Comparison of ENCODE assay signal across 34 cellular contexts in genomic region chr13:30861163-30861562, GRCh38. TPM values are rescaled to one million over a fixed set of nuclear protein-coding genes. Genes with fewer than 3 reads are reported as not detected.
"Had no signal": no experiment of that assay in that cellular context is flagged by ENCODE, and none has a peak within 500 bp of the region (broad histone marks: within the 10 kb centered on the region; RNA-seq: fewer than 3 reads in every experiment).

No MANE protein-coding gene starts in this region.

- DNase-seq: activated CD4-positive, alpha-beta memory T cell treated with anti-CD3 and anti-CD28 coated beads for 36 hours; activated CD4-positive, alpha-beta T cell treated with anti-CD3 and anti-CD28 coated beads for 36 hours; activated CD4-positive, alpha-beta T cell treated with anti-CD3 and anti-CD28 coated beads, Interleukin-2, amount 10 ng/mL, durations not matched to agents 24 days and 14 days; activated CD4-positive, CD25-positive, alpha-beta regulatory T cell; activated CD4-positive, CD25-positive, alpha-beta regulatory T cell treated with anti-CD3 and anti-CD28 coated beads, Interleukin-2, amount 50 U/mL, for 72 hours; activated CD8-positive, alpha-beta memory T cell treated with anti-CD3 and anti-CD28 coated beads, Interleukin-2, amount 10 ng/mL, durations not matched to agents 7 days and 5 days; activated CD8-positive, alpha-beta memory T cell treated with anti-CD3 and anti-CD28 coated beads, Interleukin-2, amount 50 U/mL, for 4 hours; activated CD8-positive, alpha-beta T cell treated with anti-CD3 and anti-CD28 coated beads, Interleukin-2, amount 10 ng/mL, durations not matched to agents 7 days and 5 days; activated effector memory CD4-positive, alpha-beta T cell treated with anti-CD3 and anti-CD28 coated beads, Interleukin-2, amount 50 U/mL, for 16 hours; activated naive CD4-positive, alpha-beta T cell treated with anti-CD3 and anti-CD28 coated beads for 36 hours; activated naive CD8-positive, alpha-beta T cell treated with anti-CD3 and anti-CD28 coated beads for 36 hours; activated naive CD8-positive, alpha-beta T cell treated with anti-CD3 and anti-CD28 coated beads, Interleukin-2, amount 50 U/mL, for 24 hours; activated T-cell treated with anti-CD3 and anti-CD28 coated beads, Interleukin-2, amount 50 U/mL, for 1 hour; activated T-cell treated with anti-CD3 and anti-CD28 coated beads, Interleukin-2, amount 50 U/mL, for 48 hours; adrenal gland; amygdala; aorta; body of pancreas; dorsolateral prefrontal cortex; effector memory CD4-positive, alpha-beta T cell; endodermal cell; erythroblast; foreskin keratinocyte; gastrocnemius medialis; glutamatergic neuron; heart left ventricle; T-helper 2 cell had no signal

- ATAC-seq: activated CD4-positive, alpha-beta T cell treated with anti-CD3 and anti-CD28 coated beads for 36 hours; activated CD8-positive, alpha-beta memory T cell treated with anti-CD3 and anti-CD28 coated beads, Interleukin-2, amount 10 ng/mL, durations not matched to agents 7 days and 5 days; activated CD8-positive, alpha-beta T cell treated with anti-CD3 and anti-CD28 coated beads, Interleukin-2, amount 10 ng/mL, durations not matched to agents 7 days and 5 days; activated naive CD8-positive, alpha-beta T cell treated with anti-CD3 and anti-CD28 coated beads, Interleukin-2, amount 50 U/mL, for 24 hours; body of pancreas; foreskin keratinocyte; gastrocnemius medialis; heart left ventricle had no signal

- H3K9me3 ChIP-seq: adrenal gland, body of pancreas, breast epithelium, gastrocnemius medialis had no signal

- H3K36me3 ChIP-seq: adrenal gland, breast epithelium, esophagus muscularis mucosa, gastrocnemius medialis, heart left ventricle had no signal

- H3K27ac ChIP-seq: adrenal gland, body of pancreas, breast epithelium, coronary artery, dorsolateral prefrontal cortex, esophagus muscularis mucosa, foreskin keratinocyte, gastrocnemius medialis, heart left ventricle had no signal

- H3K4me3 ChIP-seq: adrenal gland, body of pancreas, breast epithelium, coronary artery, dorsolateral prefrontal cortex, esophagus muscularis mucosa, gastrocnemius medialis, heart left ventricle had no signal

- H3K27me3 ChIP-seq: adrenal gland, body of pancreas, breast epithelium, dorsolateral prefrontal cortex, esophagus muscularis mucosa, foreskin keratinocyte, gastrocnemius medialis, heart left ventricle had no signal

RNA-seq across cellular contexts. Expression of gene MEDAG, which starts 44.9 kb away (rescaled TPM):
- total RNA-seq: activated CD4-positive, alpha-beta memory T cell treated with anti-CD3 and anti-CD28 coated beads for 36 hours; activated CD4-positive, alpha-beta T cell treated with anti-CD3 and anti-CD28 coated beads for 36 hours; activated CD4-positive, alpha-beta T cell treated with anti-CD3 and anti-CD28 coated beads, Interleukin-2, amount 10 ng/mL, durations not matched to agents 24 days and 14 days; activated CD8-positive, alpha-beta memory T cell treated with anti-CD3 and anti-CD28 coated beads for 36 hours; activated CD8-positive, alpha-beta T cell treated with anti-CD3 and anti-CD28 coated beads, Interleukin-2, amount 10 ng/mL, durations not matched to agents 7 days and 5 days; activated naive CD4-positive, alpha-beta T cell treated with anti-CD3 and anti-CD28 coated beads for 36 hours; activated naive CD8-positive, alpha-beta T cell treated with anti-CD3 and anti-CD28 coated beads for 36 hours; activated T-helper 1 cell treated with anti-CD3 and anti-CD28 coated beads, Interleukin-12 subunit alpha, Interleukin-12 subunit beta, Interleukin-2, Interleukin-4 antibody, amounts not matched to agents 30 ng/mL and 10 ng/mL and 1 ng/mL, durations not matched to agents 14 hours and 24 hours and 36 hours; activated T-helper 2 cell treated with anti-CD3 and anti-CD28 coated beads, Interferon-gamma antibody, Interleukin-2, Interleukin-4, amounts not matched to agents 10 μg/mL and 5 μg/mL and 100 μg/mL, durations not matched to agents 14 hours and 24 hours and 36 hours; foreskin keratinocyte; T-helper 1 cell treated with Interleukin-12 subunit alpha and Interleukin-12 subunit beta and Interleukin-4 antibody, amounts not matched to agents 30 ng/mL and 1 ng/mL, for 36 hours had no signal
- polyA plus RNA-seq: foreskin keratinocyte had no signal
